8 cellular contexts compared by ENCODE assay signal in genomic region chr3:47475570-47476329, GRCh38. TPM values are rescaled to one million over a fixed set of nuclear protein-coding genes. Genes with fewer than 3 reads are reported as not detected.
A peak's percentile ranks its signal among the peaks of the same experiment; 100 is the strongest.
DNase-seq lines count a peak whose midpoint lies in the region; ATAC-seq and TF ChIP-seq lines count a peak whose summit lies in the region.

TSS of gene SCAP (minus strand) at chr3:47475941. CDS start at chr3:47442993, 32,948 bp downstream.

- peak; percentile 92 for TF ChIP-seq CTCF in BJ (IDR thresholded peaks at IDR 0.05; ENCODE audit: insufficient read depth, low read depth, low read length)

- no peaks in the 10 kb centered on the region for H3K36me3 ChIP-seq in BJ (ENCODE audit: control insufficient read depth, insufficient read depth, low read length)

- CTCF ChIA-PET in BJ (lab: Yijun Ruan, JAX): interaction anchor here (0.6 to 3.1 kb wide), 23 partner anchors 9 to 226 kb away, joined by 3 to 71 read pairs (median 4); no protein-coding TSS in a partner anchor

- H3K4me3 ChIP-seq in BJ (ENCODE audit: low read depth, low read length): peak within 1 kb of the TSS; percentile 68

- H3K27ac ChIP-seq in cingulate gyrus (ENCODE audit: low read depth, low read length): peak within 1 kb of the TSS; percentile 93
- H3K27ac ChIP-seq in layer of hippocampus (ENCODE audit: low read depth, low read length): peak within 1 kb of the TSS; percentile 67

- TF ChIP-seq POLR2A in GM19099 (IDR thresholded peaks at IDR 0.05; ENCODE audit: extremely low read depth, insufficient read length, low read depth): peak; percentile 74

- peak; percentile 78 for ATAC-seq in HG03378 (IDR thresholded peaks at IDR 0.05; ENCODE audit: unreplicated experiment)

- POLR2A ChIA-PET in BJ (lab: Charles Lee): no interaction called here

- DNase-seq in BJ (ENCODE audit: low read depth) (no peak), NCI-H524 treated with DMSO at 0.1 percent for 48 hours (lab: John Stamatoyannopoulos, UW) (peak; percentile 3)
- peak; percentile 96 to 97 for DNase-seq in activated CD4-positive, alpha-beta T cell treated with anti-CD3 and anti-CD28 coated beads for 4 hours
- DNase-seq in stimulated activated CD4-positive, alpha-beta T cell treated with anti-CD3 and anti-CD28 coated beads, Interleukin-1b, Interleukin-23, amount 100 ng/mL, for 24 hours (ENCODE audit: low read depth in 4 of 4, low spot score in 1 of 4): peak; percentile 93 to 97 (median 94)

- H3K27me3 ChIP-seq in BJ (ENCODE audit: control insufficient read depth, insufficient read depth, low read length) (no peaks in the 10 kb centered on the region), layer of hippocampus (ENCODE audit: control insufficient read depth, insufficient read depth, low read length) (no peaks in the 10 kb centered on the region)

RNA-seq across cellular contexts. Expression of gene SCAP, which starts in this region (rescaled TPM):
- 17.3 and 30.2 TPM in 2 replicates for polyA plus RNA-seq in BJ (2011; rRNA removed)
- 53.3 and 61.8 TPM in 2 replicates for polyA minus RNA-seq in BJ (2011; rRNA and poly(A)+ RNA removed)
